29 cellular contexts compared by ENCODE assay signal in the genomic region with DNA sequence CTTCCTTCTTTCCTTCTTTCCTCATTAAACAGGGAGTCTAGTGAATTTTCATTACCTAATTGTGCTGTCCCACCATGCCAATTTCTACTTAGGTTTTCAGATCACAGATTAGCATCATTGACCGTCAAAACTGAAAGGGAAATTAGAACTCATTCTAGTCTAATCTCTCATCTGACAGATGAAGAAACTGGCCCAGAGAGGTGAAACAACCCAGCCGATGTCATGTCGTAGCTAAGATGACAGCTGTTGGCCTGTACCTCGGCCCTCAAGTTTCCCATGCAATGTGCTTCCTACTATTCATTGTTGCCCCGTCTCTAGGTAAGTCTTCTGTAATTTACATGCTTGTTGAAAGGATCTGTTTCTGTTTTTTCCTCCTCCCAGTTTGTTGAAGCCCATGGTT.
"Had no signal": no experiment of that assay in that cellular context is flagged by ENCODE, and none has a peak within 500 bp of the region (broad histone marks: within the 10 kb centered on the region; RNA-seq: fewer than 3 reads in every experiment).

No MANE protein-coding gene starts in this region.

- H3K4me3 ChIP-seq: Peyer's patch had no signal

- H3K4me1 ChIP-seq: Peyer's patch had no signal

- H3K27me3 ChIP-seq: Peyer's patch had no signal

- H3K36me3 ChIP-seq: Peyer's patch had no signal

- H3K9me3 ChIP-seq: Peyer's patch had no signal

- ATAC-seq: activated CD8-positive, alpha-beta memory T cell treated with anti-CD3 and anti-CD28 coated beads, Interleukin-2, amount 10 ng/mL, durations not matched to agents 7 days and 5 days; activated naive CD8-positive, alpha-beta T cell treated with anti-CD3 and anti-CD28 coated beads, Interleukin-2, amount 50 U/mL, for 24 hours; PC-3; SK-N-SH treated with all-trans-retinoic acid at 6 μM for 48 hours; T-cell had no signal

- DNase-seq: activated B cell treated with CpG ODN at 0.5 μM for 24 hours; activated CD4-positive, alpha-beta memory T cell treated with anti-CD3 and anti-CD28 coated beads, Interleukin-2, amount 10 ng/mL, durations not matched to agents 7 days and 5 days; activated CD4-positive, alpha-beta T cell treated with anti-CD3 and anti-CD28 coated beads for 48 hours; activated CD4-positive, CD25-positive, alpha-beta regulatory T cell treated with anti-CD3 and anti-CD28 coated beads, Interleukin-2, amount 50 U/mL, for 72 hours; activated CD8-positive, alpha-beta memory T cell treated with anti-CD3 and anti-CD28 coated beads for 24 hours; activated CD8-positive, alpha-beta memory T cell treated with anti-CD3 and anti-CD28 coated beads, Interleukin-2, amount 10 ng/mL, durations not matched to agents 7 days and 5 days; activated CD8-positive, alpha-beta memory T cell treated with anti-CD3 and anti-CD28 coated beads, Interleukin-2, amount 50 U/mL, for 48 hours; activated effector memory CD4-positive, alpha-beta T cell treated with Interleukin-2 at 50 U/mL for 16 hours; activated naive CD4-positive, alpha-beta T cell treated with anti-CD3 and anti-CD28 coated beads, Interleukin-2, amount 10 ng/mL, durations not matched to agents 7 days and 5 days; activated naive CD8-positive, alpha-beta T cell treated with anti-CD3 and anti-CD28 coated beads, Interleukin-2, amount 50 U/mL, for 24 hours; activated T-cell treated with anti-CD3 and anti-CD28 coated beads, Interleukin-2, amount 50 U/mL, for 48 hours; anterior cingulate cortex; central memory CD4-positive, alpha-beta T cell; NCI-H1105 treated with DMSO at 0.1 percent for 48 hours; NCI-H1436; NCI-H1694; NCI-H1930; NCI-H2081 treated with DMSO at 0.1 percent for 48 hours; NCI-H226; NCI-H524 treated with DMSO at 0.1 percent for 48 hours; NK-92 treated with Interleukin-12 subunit alpha and Interleukin-12 subunit beta, amount 100 ng/mL, for 24 hours; PC-3; Peyer's patch; RPMI8226; SIG-M5; T-cell had no signal

- FAIRE-seq: colon, TTC549 had no signal

- H3K27ac ChIP-seq: Peyer's patch had no signal
